ENCODE assay signal across 8 cellular contexts in the genomic region with DNA sequence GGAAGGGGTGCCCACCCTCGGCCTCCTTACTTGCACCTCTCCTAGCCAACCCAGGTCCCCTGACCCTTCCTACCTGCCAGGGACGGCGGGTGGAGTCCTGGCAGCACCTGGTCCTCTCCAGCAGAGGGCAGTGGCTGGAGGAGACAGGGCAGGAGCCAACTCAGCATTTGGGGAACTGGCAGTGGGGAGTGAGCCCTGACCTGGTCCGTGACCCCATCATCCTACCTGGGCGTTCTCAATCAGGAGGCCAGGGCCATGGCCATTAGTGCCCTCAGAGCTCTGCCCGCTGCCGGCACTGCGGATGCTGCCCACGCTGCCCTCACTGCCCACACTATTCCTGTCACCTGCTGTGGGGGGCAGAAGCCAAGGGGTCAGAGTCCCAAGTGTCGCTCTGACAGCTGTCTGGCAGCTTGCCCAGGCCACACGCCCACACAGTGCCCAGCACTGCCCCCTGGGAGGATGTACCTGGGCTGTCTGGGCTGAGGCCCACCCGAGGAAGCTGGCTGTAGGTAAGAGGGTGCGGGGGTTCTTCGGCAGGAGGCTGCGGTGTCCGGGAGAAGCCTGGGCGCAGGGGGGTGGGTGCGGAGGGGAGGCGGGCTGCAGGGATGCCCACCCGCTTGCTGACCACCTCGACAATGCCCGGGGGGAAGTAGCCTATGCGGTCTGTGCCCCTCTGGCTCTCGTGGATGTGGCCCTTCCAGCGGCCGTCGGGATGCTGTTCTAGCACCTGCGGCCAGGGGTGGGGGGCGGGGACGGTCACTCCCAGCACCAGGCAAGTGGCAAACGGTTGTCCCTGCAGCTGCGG. TPM values are rescaled to one million over a fixed set of nuclear protein-coding genes. Genes with fewer than 3 reads are reported as not detected.
A peak's percentile ranks its signal among the peaks of the same experiment; 100 is the strongest.
DNase-seq lines count a peak whose midpoint lies in the region; ATAC-seq, FAIRE-seq and TF ChIP-seq lines count a peak whose summit lies in the region.

No MANE protein-coding gene starts in this region.

- H3K36me3 ChIP-seq in DND-41 (ENCODE audit: insufficient read depth, low read length) (peaks cover 73% of the 10 kb centered on the region), Karpas-422 (ENCODE audit: insufficient read depth, low read length) (no peaks in the 10 kb centered on the region), small intestine (ENCODE audit: control insufficient read depth in 2 of 2, insufficient read depth in 2 of 2, low read length in 2 of 2) (peaks cover 5 to 12% of the 10 kb centered on the region in 2 donors)

- 59 to 70% (median 60%) methylated on average over 22 to 32 of the region's 32 CpGs for WGBS in small intestine, 3 donors

- H3K79me2 ChIP-seq in DND-41 (ENCODE audit: insufficient read depth, low read length) (0 out of 2 replicates have a peak, but pooled peaks cover 2% of the 10 kb centered on the region), Karpas-422 (ENCODE audit: low read length) (no peaks in the 10 kb centered on the region)

- no peaks in the 10 kb centered on the region for H3K9me3 Mint-ChIP-seq in activated CD4-positive, alpha-beta memory T cell treated with anti-CD3 and anti-CD28 coated beads for 36 hours

- FAIRE-seq in small intestine (lab: Jason Lieb, UNC): no peak

- no peaks in the 10 kb centered on the region for H3K27me3 ChIP-seq in DND-41 (ENCODE audit: insufficient read depth, low read length, poor library complexity)
- no peaks in the 10 kb centered on the region for H3K27me3 ChIP-seq in Karpas-422 (ENCODE audit: low read length)
- H3K27me3 ChIP-seq in small intestine (ENCODE audit: control insufficient read depth in 2 of 2, insufficient read depth in 2 of 2, low read length in 2 of 2): no peaks in the 10 kb centered on the region

- DNase-seq in DND-41 (no peak), Karpas-422 (peak; percentile 82), fibroblast of pulmonary artery (ENCODE audit: low read depth) (no peak), small intestine (peak; percentile 58), cortex of kidney (lab: John Stamatoyannopoulos, UW) (no peak), putamen (ENCODE audit: low spot score) (no peak)
- peak; percentile 51 for DNase-seq in activated CD4-positive, alpha-beta memory T cell treated with anti-CD3 and anti-CD28 coated beads for 36 hours

- H3K27ac Mint-ChIP-seq in activated CD4-positive, alpha-beta memory T cell treated with anti-CD3 and anti-CD28 coated beads for 36 hours: no peak overlapping the region

- H3K9me2 ChIP-seq in Karpas-422 (replicated peaks; ENCODE audit: insufficient read depth, low read length): no peaks in the 10 kb centered on the region

- CTCF ChIA-PET in activated CD4-positive, alpha-beta memory T cell treated with anti-CD3 and anti-CD28 coated beads for 36 hours (lab: Charles Lee): interaction anchor here (1.0 to 1.6 kb wide), 4 partner anchors 12 to 128 kb away, joined by 3 to 4 read pairs (median 3); a partner anchor contains a TSS

- H3K4me1 ChIP-seq in DND-41 (ENCODE audit: insufficient read depth, low read length): no peaks in the 10 kb centered on the region
- H3K4me1 ChIP-seq in Karpas-422 (ENCODE audit: low read length): no peaks in the 10 kb centered on the region
- H3K4me1 ChIP-seq in small intestine (ENCODE audit: control insufficient read depth in 2 of 2, insufficient read depth in 1 of 2, low read depth in 1 of 2, low read length in 1 of 2): peaks cover 0 to 5% of the 10 kb centered on the region in 2 donors

- 0 out of 3 replicates have a peak, but pooled peaks have one; percentile 18 for ATAC-seq in DND-41 (ENCODE audit: insufficient read depth, low read depth)
- ATAC-seq in HG03025 (IDR thresholded peaks at IDR 0.05; ENCODE audit: low FRiP score, unreplicated experiment): no peak

- TF ChIP-seq CTCF in DND-41 (IDR thresholded peaks at IDR 0.05; ENCODE audit: borderline replicate concordance, extremely low read depth, low read length, poor library complexity, severe bottlenecking): peak; percentile 66
- TF ChIP-seq CTCF in fibroblast of pulmonary artery (IDR thresholded peaks at IDR 0.05; ENCODE audit: low read length, missing control alignments): peak; percentile 49

- H3K9me3 ChIP-seq in DND-41 (ENCODE audit: insufficient read depth, low read length, severe bottlenecking): no peaks in the 10 kb centered on the region
- no peaks in the 10 kb centered on the region for H3K9me3 ChIP-seq in Karpas-422 (ENCODE audit: low read length)
- no peaks in the 10 kb centered on the region for H3K9me3 ChIP-seq in small intestine (ENCODE audit: control insufficient read depth, low read depth)

- H4K20me1 ChIP-seq in DND-41 (ENCODE audit: insufficient read depth, low read length): peaks cover 19% of the 10 kb centered on the region
- H4K20me1 ChIP-seq in Karpas-422 (ENCODE audit: insufficient read depth, low read depth, low read length): peaks cover 4% of the 10 kb centered on the region; the same call in 1 of the 2 replicates

- no peaks in the 10 kb centered on the region for H3K27me3 Mint-ChIP-seq in activated CD4-positive, alpha-beta memory T cell treated with anti-CD3 and anti-CD28 coated beads for 36 hours

- no peak overlapping the region for H3K4me2 ChIP-seq in DND-41 (ENCODE audit: insufficient read depth, low read length)
- H3K4me2 ChIP-seq in Karpas-422 (ENCODE audit: low read depth, low read length, poor library complexity, severe bottlenecking): no peak overlapping the region

- peaks cover 2% of the 10 kb centered on the region for H3K36me3 Mint-ChIP-seq in activated CD4-positive, alpha-beta memory T cell treated with anti-CD3 and anti-CD28 coated beads for 36 hours

- no peaks in the 10 kb centered on the region for H3K4me1 Mint-ChIP-seq in activated CD4-positive, alpha-beta memory T cell treated with anti-CD3 and anti-CD28 coated beads for 36 hours (ENCODE audit: low read depth)

- H3K9ac ChIP-seq in DND-41 (ENCODE audit: low read depth, low read length): no peak overlapping the region
- H3K9ac ChIP-seq in Karpas-422 (ENCODE audit: low read length): no peak overlapping the region

- no peak overlapping the region for H3K4me3 Mint-ChIP-seq in activated CD4-positive, alpha-beta memory T cell treated with anti-CD3 and anti-CD28 coated beads for 36 hours

- H2AFZ ChIP-seq in DND-41 (ENCODE audit: low read depth, low read length): no peak overlapping the region
- no peak overlapping the region for H2AFZ ChIP-seq in Karpas-422 (ENCODE audit: low read length)

- no peak overlapping the region for H3K27ac ChIP-seq in DND-41 (ENCODE audit: low read length)
- no peak overlapping the region for H3K27ac ChIP-seq in Karpas-422 (ENCODE audit: low read length)
- H3K27ac ChIP-seq in small intestine (ENCODE audit: low read depth in 1 of 2, low read length in 1 of 2): no peak overlapping the region

- intact Hi-C loops in activated CD4-positive, alpha-beta memory T cell treated with anti-CD3 and anti-CD28 coated beads for 36 hours (cut with micrococcal nuclease): no loop called here

- POLR2A ChIA-PET in activated CD4-positive, alpha-beta memory T cell treated with anti-CD3 and anti-CD28 coated beads for 36 hours (lab: Charles Lee): no interaction called here

- H3K4me3 ChIP-seq in DND-41 (ENCODE audit: low read depth in 1 of 2, low read length in 2 of 2) (no peak overlapping the region), Karpas-422 (ENCODE audit: low read length) (no peak overlapping the region), fibroblast of pulmonary artery (replicated peaks; ENCODE audit: low read depth, low read length) (no peak overlapping the region), small intestine (ENCODE audit: low read depth in 1 of 2, low read length in 2 of 2) (no peak overlapping the region)

RNA-seq across cellular contexts. Expression of a gene that starts 10.8 kb away (rescaled TPM):
- total RNA-seq in Karpas-422 (2014; rRNA removed; shearing (Covaris generic); ENCODE audit: low replicate concordance): not detected in 2 replicates
- 1 to 10 TPM; 4.7 to 5.3 TPM for total RNA-seq in activated CD4-positive, alpha-beta memory T cell treated with anti-CD3 and anti-CD28 coated beads for 36 hours
- 10 to 100 TPM in 1 of 3 donors, 1 to 10 TPM in 2; 7.6 to 15.6 (median 8.6) TPM for polyA plus RNA-seq in small intestine

RNA-seq across cellular contexts. Expression of a gene that starts 11.8 kb away (rescaled TPM):
- 25.5 and 42.8 TPM in 2 replicates for total RNA-seq in Karpas-422 (2014; rRNA removed; shearing (Covaris generic); ENCODE audit: low replicate concordance)
- 10 to 100 TPM; 34.9 to 39.7 TPM for total RNA-seq in activated CD4-positive, alpha-beta memory T cell treated with anti-CD3 and anti-CD28 coated beads for 36 hours
- 10 to 100 TPM; 35.5 to 91.1 (median 79.4) TPM for polyA plus RNA-seq in small intestine

RNA-seq across cellular contexts. Expression of a gene that starts 20.9 kb away (rescaled TPM):
- 6.1 and 7.6 TPM in 2 replicates for total RNA-seq in Karpas-422 (2014; rRNA removed; shearing (Covaris generic); ENCODE audit: low replicate concordance)
- total RNA-seq in activated CD4-positive, alpha-beta memory T cell treated with anti-CD3 and anti-CD28 coated beads for 36 hours: 10 to 100 TPM; 15.6 to 17.1 TPM
- 100 to 1,000 TPM; 140 to 365 (median 336) TPM for polyA plus RNA-seq in small intestine

RNA-seq across cellular contexts. Expression of a gene that starts 48.1 kb away (rescaled TPM):
- total RNA-seq in Karpas-422 (2014; rRNA removed; shearing (Covaris generic); ENCODE audit: low replicate concordance): 20.5 and 20.7 TPM in 2 replicates
- total RNA-seq in activated CD4-positive, alpha-beta memory T cell treated with anti-CD3 and anti-CD28 coated beads for 36 hours: 10 to 100 TPM; 51.4 to 53.0 TPM
- polyA plus RNA-seq in small intestine: 10 to 100 TPM; 41.8 to 87.7 (median 57.3) TPM

Comparison
In these comparisons a context has a peak if more than half of its experiments do, and no peak if none do; other contexts are left out.
1. DNase-seq: peak in Karpas-422 (single experiment), activated CD4-positive, alpha-beta memory T cell treated with anti-CD3 and anti-CD28 coated beads for 36 hours (single experiment) and small intestine (single experiment); none in DND-41 (single experiment), fibroblast of pulmonary artery (single experiment), cortex of kidney (single experiment) and putamen (single experiment).